Comparison of ENCODE assay signal across 9 cellular contexts in genomic region chr2:121099329-121100318, GRCh38.
DNase-seq lines count a peak whose midpoint lies in the region; ATAC-seq and TF ChIP-seq lines count a peak whose summit lies in the region.
"Had no signal": no experiment of that assay in that cellular context is flagged by ENCODE, and none has a peak within 500 bp of the region (broad histone marks: within the 10 kb centered on the region; RNA-seq: fewer than 3 reads in every experiment).

No MANE protein-coding gene starts in this region.

- H3K27ac ChIP-seq in Panc1 (ENCODE audit: low read length), result no peak overlapping the region
- H3K27ac ChIP-seq in cardiac muscle cell, result no peak overlapping the region
- H3K27ac ChIP-seq in temporal lobe (ENCODE audit: low read depth, low read length), result peak overlapping the region; percentile 39

- in situ Hi-C loops in Panc1 (cut with HindIII; ENCODE audit: low pct_unique_long_range_greater_than_20kb, low sequenced_read_pairs), result no loop called here

- DNase-seq in NCI-H524 (lab: John Stamatoyannopoulos, UW) (peak; percentile 20 to 42), NCI-H524 treated with DMSO at 0.1 percent for 48 hours (lab: John Stamatoyannopoulos, UW) (no peak), Panc1 (ENCODE audit: low read depth, low spot score) (no peak), cardiac muscle cell (ENCODE audit: low read depth in 1 of 2, low spot score in 1 of 2) (peak in 1 of 2 donors; percentile 83), GF-D8 (lab: John Stamatoyannopoulos, UW) (no peak)
- no peak for DNase-seq in stimulated activated CD4-positive, alpha-beta T cell treated with anti-CD3 and anti-CD28 coated beads, Interleukin-4, amount 100 ng/mL, for 24 hours
- DNase-seq: activated naive CD4-positive, alpha-beta T cell had no signal

- TF ChIP-seq CTCF in Panc1 (IDR thresholded peaks at IDR 0.05) (peak; percentile 83), cardiac muscle cell (IDR thresholded peaks at IDR 0.05; ENCODE audit: low read depth, low read length) (peak; percentile 42)

- H3K4me1 ChIP-seq in Panc1 (ENCODE audit: control insufficient read depth, insufficient read depth, low read length) (0 out of 2 replicates have a peak, but pooled peaks cover 4% of the 10 kb centered on the region), cardiac muscle cell (ENCODE audit: low read depth) (peaks cover 7% of the 10 kb centered on the region)

- no TSS peak for BruUV-seq in Panc1 (replicated peaks; lab: Mats Ljungman, UMichigan)

- no peaks in the 10 kb centered on the region for H3K9me3 ChIP-seq in Panc1 (ENCODE audit: control insufficient read depth, insufficient read depth, low read depth, low read length)
- H3K9me3 ChIP-seq in cardiac muscle cell (ENCODE audit: low read depth), result no peaks in the 10 kb centered on the region

- intact Hi-C loops in Panc1 (cut with micrococcal nuclease; ENCODE audit: unreplicated experiment), result loop anchor here (10.0 kb wide), 2 partner anchors 225 to 255 kb away; no protein-coding TSS in a partner anchor

- POLR2A ChIA-PET in Panc1 (lab: Charles Lee), result no interaction called here

- H3K4me3 ChIP-seq in Panc1 (ENCODE audit: low read depth in 2 of 2, low read length in 2 of 2) (no peak overlapping the region), cardiac muscle cell (no peak overlapping the region)

- H3K36me3 ChIP-seq in Panc1 (ENCODE audit: control insufficient read depth, insufficient read depth, low read length) (no peaks in the 10 kb centered on the region), cardiac muscle cell (no peaks in the 10 kb centered on the region)

- peaks cover 3% of the 10 kb centered on the region; the same call in 1 of the 2 replicates for H3K27me3 ChIP-seq in Panc1 (ENCODE audit: control insufficient read depth, insufficient read depth, low read length)
- H3K27me3 ChIP-seq in cardiac muscle cell, result peaks cover 3% of the 10 kb centered on the region

- CTCF ChIA-PET in Panc1 (lab: Charles Lee), result interaction anchor here (0.5 to 0.7 kb wide), 4 partner anchors 8 to 430 kb away, joined by 3 to 10 read pairs (median 3); no protein-coding TSS in a partner anchor

- ATAC-seq in Panc1 (peak; percentile 76), GM19023 (IDR thresholded peaks at IDR 0.05; ENCODE audit: unreplicated experiment) (no peak)

Comparison
In these comparisons a context has a peak if more than half of its experiments do, and no peak if none do; other contexts are left out.
1. DNase-seq: peak in NCI-H524 (2 of 2); none in NCI-H524 treated with DMSO at 0.1 percent for 48 hours (single experiment), Panc1 (single experiment), GF-D8 (single experiment) and stimulated activated CD4-positive, alpha-beta T cell treated with anti-CD3 and anti-CD28 coated beads, Interleukin-4, amount 100 ng/mL, for 24 hours (single experiment).